ENCODE assay signal across 18 cellular contexts in genomic region chr1:157033357-157033876, GRCh38.
DNase-seq lines count a peak whose midpoint lies in the region; ATAC-seq and TF ChIP-seq lines count a peak whose summit lies in the region.
"Had no signal": no experiment of that assay in that cellular context is flagged by ENCODE, and none has a peak within 500 bp of the region (broad histone marks: within the 10 kb centered on the region; RNA-seq: fewer than 3 reads in every experiment).

No MANE protein-coding gene starts in this region.

- DNase-seq in NCI-H69 (lab: John Stamatoyannopoulos, UW): peak; percentile 21
- no peak for DNase-seq in caudate nucleus (lab: John Stamatoyannopoulos, UW)
- DNase-seq in stromal cell of bone marrow (ENCODE audit: low read depth): peak; percentile 9
- no peak for DNase-seq in NCI-H187 treated with DMSO at 0.1 percent for 48 hours (lab: John Stamatoyannopoulos, UW)
- DNase-seq: CD4-positive, CD25-positive, alpha-beta regulatory T cell; DND-41; GOT3; IMR-90; Karpas-422; MV-4-11; NCI-H1105 treated with DMSO at 0.1 percent for 48 hours; NCI-H2081; NCI-H510A; NCI-H748 treated with DMSO at 0.1 percent for 48 hours had no signal

- peak overlapping the region; percentile 27 for H3K27ac ChIP-seq in caudate nucleus (ENCODE audit: low read depth, low read length)

- ATAC-seq in SK-N-SH treated with all-trans-retinoic acid at 6 μM for 48 hours (peak; percentile 88), HG03565 (IDR thresholded peaks at IDR 0.05; ENCODE audit: unreplicated experiment) (no peak), GM19351 (IDR thresholded peaks at IDR 0.05; ENCODE audit: unreplicated experiment) (no peak)
- ATAC-seq: HCT116 had no signal

TF ChIP-seq in SK-N-SH treated with all-trans-retinoic acid at 6 μM for 48 hours, 23 proteins besides CTCF, POLR2A, EP300 and RAD21:
- TF ChIP-seq SNAI2 (CRISPR knock-in tag; IDR thresholded peaks at IDR 0.05) (no peak), TSHZ2 (CRISPR knock-in tag; IDR thresholded peaks at IDR 0.05) (no peak), PATZ1 (CRISPR knock-in tag; IDR thresholded peaks at IDR 0.05; ENCODE audit: borderline replicate concordance) (no peak)

Comparison
In these comparisons a context has a peak if more than half of its experiments do, and no peak if none do; other contexts are left out.
1. DNase-seq: peak in NCI-H69 (single experiment) and stromal cell of bone marrow (single experiment); none in caudate nucleus (0 of 61) and NCI-H187 treated with DMSO at 0.1 percent for 48 hours (single experiment).